In genomic region chr12:42163913-42164312, GRCh38 we compare ENCODE assay signal across 19 cellular contexts.
"Had no signal": no experiment of that assay in that cellular context is flagged by ENCODE, and none has a peak within 500 bp of the region (broad histone marks: within the 10 kb centered on the region; RNA-seq: fewer than 3 reads in every experiment).

No MANE protein-coding gene starts in this region.

- H3K4me3 Mint-ChIP-seq: activated CD4-positive, alpha-beta T cell treated with anti-CD3 and anti-CD28 coated beads, Interleukin-2, amount 10 ng/mL, durations not matched to agents 7 days and 5 days; activated naive CD4-positive, alpha-beta T cell treated with anti-CD3 and anti-CD28 coated beads for 36 hours; activated T-cell treated with anti-CD3 and anti-CD28 coated beads, Interleukin-2, amount 50 U/mL, for 4 hours; neural crest cell; stimulated activated naive CD8-positive, alpha-beta T cell treated with anti-CD3 and anti-CD28 coated beads, Interleukin-15, Interleukin-2, amounts not matched to agents 100 ng/mL and 50 ng/mL, for 24 hours had no signal

- H3K4me1 ChIP-seq: esophagus squamous epithelium, vagina had no signal

- H3K9me3 ChIP-seq: adrenal gland, esophagus squamous epithelium, transverse colon, vagina had no signal

- H3K27ac ChIP-seq: adrenal gland, esophagus squamous epithelium, hepatocyte, transverse colon, vagina had no signal

- DNase-seq: activated CD4-positive, alpha-beta T cell treated with anti-CD3 and anti-CD28 coated beads, Interleukin-2, amount 10 ng/mL, durations not matched to agents 7 days and 5 days; activated CD8-positive, alpha-beta memory T cell treated with anti-CD3 and anti-CD28 coated beads, Interleukin-2, amount 50 U/mL, for 4 hours; activated naive CD4-positive, alpha-beta T cell treated with anti-CD3 and anti-CD28 coated beads for 36 hours; activated T-cell treated with anti-CD3 and anti-CD28 coated beads, Interleukin-2, amount 50 U/mL, for 4 hours; adrenal gland; dermis blood vessel endothelial cell; effector memory CD4-positive, alpha-beta T cell; esophagus squamous epithelium; left cardiac atrium; stimulated activated CD4-positive, alpha-beta T cell treated with anti-CD3 and anti-CD28 coated beads, Interleukin-2, amount 100 ng/mL, for 24 hours; T-helper 1 cell; T1000; transverse colon had no signal

- H3K4me1 Mint-ChIP-seq: neural crest cell had no signal

- ATAC-seq: activated T-cell treated with anti-CD3 and anti-CD28 coated beads, Interleukin-2, amount 50 U/mL, for 4 hours; left cardiac atrium had no signal

- H3K4me3 ChIP-seq: adrenal gland, esophagus squamous epithelium, hepatocyte, lung, transverse colon, vagina had no signal

- H3K27me3 ChIP-seq: adrenal gland, esophagus squamous epithelium, hepatocyte, transverse colon, vagina had no signal

- H3K27ac Mint-ChIP-seq: activated CD4-positive, alpha-beta T cell treated with anti-CD3 and anti-CD28 coated beads, Interleukin-2, amount 10 ng/mL, durations not matched to agents 7 days and 5 days; activated naive CD4-positive, alpha-beta T cell treated with anti-CD3 and anti-CD28 coated beads for 36 hours; stimulated activated naive CD8-positive, alpha-beta T cell treated with anti-CD3 and anti-CD28 coated beads, Interleukin-15, Interleukin-2, amounts not matched to agents 100 ng/mL and 50 ng/mL, for 24 hours had no signal

- H3K27me3 Mint-ChIP-seq: activated CD4-positive, alpha-beta T cell treated with anti-CD3 and anti-CD28 coated beads, Interleukin-2, amount 10 ng/mL, durations not matched to agents 7 days and 5 days; progenitor cell of endocrine pancreas; stimulated activated naive CD8-positive, alpha-beta T cell treated with anti-CD3 and anti-CD28 coated beads, Interleukin-15, Interleukin-2, amounts not matched to agents 100 ng/mL and 50 ng/mL, for 24 hours had no signal

- H3K9me3 Mint-ChIP-seq: activated CD4-positive, alpha-beta T cell treated with anti-CD3 and anti-CD28 coated beads, Interleukin-2, amount 10 ng/mL, durations not matched to agents 7 days and 5 days; activated T-cell treated with anti-CD3 and anti-CD28 coated beads, Interleukin-2, amount 50 U/mL, for 4 hours; neural crest cell; stimulated activated naive CD8-positive, alpha-beta T cell treated with anti-CD3 and anti-CD28 coated beads, Interleukin-15, Interleukin-2, amounts not matched to agents 100 ng/mL and 50 ng/mL, for 24 hours had no signal
